In the genomic region with DNA sequence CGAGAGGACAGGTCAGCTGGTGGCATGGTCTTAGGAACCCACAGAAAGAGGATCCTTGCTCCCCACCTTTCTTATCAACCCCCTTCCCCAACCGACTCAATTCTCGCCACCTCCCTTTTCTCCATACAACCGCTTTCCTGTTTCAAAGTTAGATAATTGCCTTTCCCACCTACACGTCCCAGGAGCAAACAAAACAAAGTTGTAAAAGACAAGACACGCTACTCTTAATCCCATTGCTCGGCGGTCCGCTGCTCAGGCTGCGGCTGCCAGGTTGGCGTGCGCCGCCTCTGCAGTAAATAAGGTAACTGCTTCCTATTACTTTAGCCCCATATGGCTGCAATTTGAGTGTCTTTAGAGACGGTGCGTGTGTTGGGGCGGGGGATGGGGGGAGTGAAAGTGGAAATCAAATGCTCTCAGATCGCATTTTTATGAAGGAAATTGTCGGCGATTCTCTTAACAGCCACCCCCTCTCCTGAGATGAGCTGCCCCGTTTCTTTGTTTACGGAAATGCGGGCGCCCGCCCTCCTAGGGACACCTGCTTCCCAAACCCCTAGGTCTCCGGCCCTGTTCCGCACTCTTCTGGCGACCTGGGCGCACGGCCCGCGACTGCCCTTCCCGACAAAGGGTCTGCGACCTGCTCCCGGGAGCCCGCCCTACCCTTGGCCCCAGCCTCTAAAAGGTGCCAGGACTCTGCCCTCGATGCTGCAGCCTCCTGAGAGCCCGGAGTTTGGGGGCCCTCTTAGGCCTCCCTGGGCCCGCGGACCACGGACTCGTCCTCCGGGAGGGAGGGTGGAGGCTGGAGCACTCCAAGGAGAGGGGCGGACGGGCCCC, we compare ENCODE assay signal across 10 cellular contexts. TPM values are rescaled to one million over a fixed set of nuclear protein-coding genes. Genes with fewer than 3 reads are reported as not detected.
DNase-seq lines count a peak whose midpoint lies in the region; ATAC-seq and TF ChIP-seq lines count a peak whose summit lies in the region.
"Had no signal": no experiment of that assay in that cellular context is flagged by ENCODE, and none has a peak within 500 bp of the region (broad histone marks: within the 10 kb centered on the region; RNA-seq: fewer than 3 reads in every experiment).

No MANE protein-coding gene starts in this region.

- ATAC-seq in HG02884 (IDR thresholded peaks at IDR 0.05; ENCODE audit: unreplicated experiment) (no peak), GM21529 (IDR thresholded peaks at IDR 0.05; ENCODE audit: unreplicated experiment) (no peak)

- H3K9ac ChIP-seq in endodermal cell (ENCODE audit: extremely low read depth, low read length, poor library complexity, severe bottlenecking) = no peak overlapping the region

- no peak overlapping the region for H3K27ac Mint-ChIP-seq in endodermal cell

- WGBS in endodermal cell (ENCODE audit: insufficient coverage in 1 of 2, insufficient read length in 1 of 2), 2 experiments = 0 to 1% methylated on average over 16 to 44 of the region's 44 CpGs

- H3K4me3 Mint-ChIP-seq in endodermal cell = peak overlapping the region; percentile 30

- TF ChIP-seq CTCF in endodermal cell (conservative IDR thresholded peaks at IDR 0.05) = no peak

- H3K27me3 Mint-ChIP-seq in endodermal cell (ENCODE audit: insufficient read depth) = peaks cover 93% of the 10 kb centered on the region

- no peak overlapping the region for H3K27ac ChIP-seq in endodermal cell (ENCODE audit: low read depth, low read length)
- H3K27ac ChIP-seq: pancreas, SJSA1 had no signal

- peak; percentile 93 for DNase-seq in DMS 273 (lab: John Stamatoyannopoulos, UW; ENCODE audit: unreplicated experiment)
- DNase-seq in HUDEP-2 (lab: John Stamatoyannopoulos, UW; ENCODE audit: unreplicated experiment in 76 of 76) = peak in 63 of 76 experiments; percentile 20 to 80 (median 58)
- peak; percentile 79 for DNase-seq in RPMI8226
- DNase-seq in endodermal cell = peak; percentile 92
- DNase-seq in stimulated activated CD4-positive, alpha-beta T cell treated with anti-CD3 and anti-CD28 coated beads, Interleukin-1b, Interleukin-23, amount 100 ng/mL, for 48 hours = peak; percentile 55
- no peak for DNase-seq in germinal center (ENCODE audit: low spot score)

- H3K36me3 ChIP-seq in endodermal cell (ENCODE audit: control insufficient read depth, insufficient read depth, low read length) = no peaks in the 10 kb centered on the region
- H3K36me3 ChIP-seq: pancreas had no signal

- peaks cover 90% of the 10 kb centered on the region for H3K27me3 ChIP-seq in endodermal cell (ENCODE audit: control insufficient read depth, insufficient read depth, low read length, poor library complexity, severe bottlenecking)

- H3K4me1 Mint-ChIP-seq in endodermal cell = peaks cover 21% of the 10 kb centered on the region

- no peaks in the 10 kb centered on the region for H3K36me3 Mint-ChIP-seq in endodermal cell (ENCODE audit: low read depth)

- H3K4me3 ChIP-seq in endodermal cell (ENCODE audit: low read length) = peak overlapping the region; percentile 69
- H3K4me3 ChIP-seq: SJSA1 had no signal

- H3K4me1 ChIP-seq in endodermal cell (ENCODE audit: control insufficient read depth, insufficient read depth, low read length) = peaks cover 13% of the 10 kb centered on the region

- H3K9me3 Mint-ChIP-seq in endodermal cell = peaks cover 5% of the 10 kb centered on the region

- no peaks in the 10 kb centered on the region for H3K9me3 ChIP-seq in endodermal cell (ENCODE audit: control insufficient read depth, low read length)
- H3K9me3 ChIP-seq: pancreas had no signal

RNA-seq across cellular contexts. Expression of a gene that starts 3.7 kb away (rescaled TPM):
- 1 to 10 TPM; 5.4 to 5.6 TPM for total RNA-seq in endodermal cell
- 11.0 TPM for polyA plus RNA-seq in endodermal cell (2013, experiment 1 of 2)
- 8.7 TPM for polyA plus RNA-seq in endodermal cell (2013, experiment 2 of 2)

RNA-seq across cellular contexts. Expression of a gene that starts 22.6 kb away (rescaled TPM):
- 10 to 100 TPM; 75.0 to 78.6 TPM for total RNA-seq in endodermal cell
- 74.2 TPM for polyA plus RNA-seq in endodermal cell (2013, experiment 1 of 2)
- polyA plus RNA-seq in endodermal cell (2013, experiment 2 of 2) = 70.5 TPM

RNA-seq across cellular contexts. Expression of a gene that starts 38.7 kb away (rescaled TPM):
- total RNA-seq in endodermal cell = 1 to 10 TPM; 4.2 to 4.9 TPM
- 14.4 TPM for polyA plus RNA-seq in endodermal cell (2013, experiment 1 of 2)
- polyA plus RNA-seq in endodermal cell (2013, experiment 2 of 2) = 9.6 TPM
